Comparison of ENCODE assay signal across 8 cellular contexts in genomic region chrX:17859609-17860178, GRCh38. TPM values are rescaled to one million over a fixed set of nuclear protein-coding genes. Genes with fewer than 3 reads are reported as not detected.
DNase-seq lines count a peak whose midpoint lies in the region; TF ChIP-seq lines count a peak whose summit lies in the region.

No MANE protein-coding gene starts in this region.

- CTCF ChIA-PET in GM10248 (lab: Yijun Ruan, JAX) = no interaction called here

- no peak overlapping the region for H3K4me2 ChIP-seq in MM.1S (ENCODE audit: low read depth, low read length)

- no peak for DNase-seq in CD14-positive monocyte (ENCODE audit: low spot score)
- peak; percentile 15 for DNase-seq in NCI-H2171 (lab: John Stamatoyannopoulos, UW)
- DNase-seq in effector CD8-positive, alpha-beta T cell (lab: John Stamatoyannopoulos, UW) = peak; percentile 1
- DNase-seq in MM.1S = no peak
- no peak for DNase-seq in GM10248 (ENCODE audit: extremely low spot score)
- no peak for DNase-seq in GM13976 (ENCODE audit: low spot score)
- no peak for DNase-seq in foreskin melanocyte

- H3K27me3 Mint-ChIP-seq in CD14-positive monocyte (ENCODE audit: low read depth in 3 of 3) (peaks cover 56 to 76% (median 67%) of the 10 kb centered on the region in 3 donors), nephron (ENCODE audit: low read depth) (peaks cover 85% of the 10 kb centered on the region)

- no peaks in the 10 kb centered on the region for H3K36me3 ChIP-seq in MM.1S (replicated peaks; ENCODE audit: insufficient read depth, low read length)

- H3K27ac Mint-ChIP-seq in CD14-positive monocyte (no peak overlapping the region), nephron (peak overlapping the region in 2 of 3 experiments; percentile 30)

- H3K9ac ChIP-seq in MM.1S (ENCODE audit: low read length) = no peak overlapping the region

- peak overlapping the region; percentile 34 to 72 for H3K4me3 Mint-ChIP-seq in CD14-positive monocyte
- H3K4me3 Mint-ChIP-seq in nephron = peak overlapping the region; percentile 78 to 90 (median 90)

- no peaks in the 10 kb centered on the region for H3K4me1 Mint-ChIP-seq in CD14-positive monocyte
- H3K4me1 Mint-ChIP-seq in nephron = peaks cover 25% of the 10 kb centered on the region

- H3K9me3 Mint-ChIP-seq in CD14-positive monocyte (peaks cover 0 to 8% (median 5%) of the 10 kb centered on the region in 7 donors), nephron (no peaks in the 10 kb centered on the region)

- H3K4me3 ChIP-seq in MM.1S (ENCODE audit: low read length) = no peak overlapping the region

- no peaks in the 10 kb centered on the region for H3K27me3 ChIP-seq in MM.1S (replicated peaks; ENCODE audit: insufficient read depth, low read length)

- H3K36me3 Mint-ChIP-seq in CD14-positive monocyte (no peaks in the 10 kb centered on the region), nephron (ENCODE audit: low read depth) (no peaks in the 10 kb centered on the region)

- no peaks in the 10 kb centered on the region for H3F3A ChIP-seq in MM.1S (ENCODE audit: insufficient read depth, low read length)

- H4K20me1 ChIP-seq in MM.1S (ENCODE audit: insufficient read depth, low read length) = no peaks in the 10 kb centered on the region

- no peak overlapping the region for H2AFZ ChIP-seq in MM.1S (ENCODE audit: low read length)

- no peaks in the 10 kb centered on the region for H3K9me2 ChIP-seq in MM.1S (replicated peaks; ENCODE audit: insufficient read depth, low read length)

- in situ Hi-C loops in GM13976 (cut with MboI; ENCODE audit: low sequenced_read_pairs, unreplicated experiment) = no loop called here

- TF ChIP-seq CTCF in CD14-positive monocyte (IDR thresholded peaks at IDR 0.05) = no peak
- no peak for TF ChIP-seq CTCF in nephron (IDR thresholded peaks at IDR 0.05; ENCODE audit: unreplicated experiment in 3 of 3)
- no peak for TF ChIP-seq CTCF in MM.1S (IDR thresholded peaks at IDR 0.05; ENCODE audit: low read length)
- TF ChIP-seq CTCF in GM10248 (IDR thresholded peaks at IDR 0.05; ENCODE audit: control extremely low read depth, extremely low read depth, low read depth, missing control alignments) = no peak
- TF ChIP-seq CTCF in GM13976 (IDR thresholded peaks at IDR 0.05; ENCODE audit: borderline replicate concordance, control extremely low read depth, extremely low read depth, insufficient read depth, missing control alignments) = no peak

- no peaks in the 10 kb centered on the region for H3K9me3 ChIP-seq in MM.1S (replicated peaks; ENCODE audit: insufficient read depth, low read length)

- intact Hi-C loops in CD14-positive monocyte (cut with micrococcal nuclease) = no loop called here

- POLR2A ChIA-PET in GM10248 (lab: Yijun Ruan, JAX) = no interaction called here

- H3K79me2 ChIP-seq in MM.1S (ENCODE audit: low read length) = no peaks in the 10 kb centered on the region

- no peaks in the 10 kb centered on the region for H3K4me1 ChIP-seq in MM.1S (ENCODE audit: low read length)

- H3K27ac ChIP-seq in MM.1S (ENCODE audit: low read length) = no peak overlapping the region

RNA-seq across cellular contexts. Expression of gene RAI2, which starts 1.4 kb away (rescaled TPM):
- not detected for polyA plus RNA-seq in CD14-positive monocyte

Comparison
In these comparisons a context has a peak if more than half of its experiments do, and no peak if none do; other contexts are left out.
1. DNase-seq: peak in NCI-H2171 (single experiment) and effector CD8-positive, alpha-beta T cell (single experiment); none in CD14-positive monocyte (single experiment), MM.1S (single experiment), GM10248 (single experiment), GM13976 (single experiment) and foreskin melanocyte (single experiment).
2. H3K27ac Mint-ChIP-seq: peak in nephron (2 of 3); none in CD14-positive monocyte (0 of 7).